8 cellular contexts compared by ENCODE assay signal in genomic region chr1:9280015-9280860, GRCh38. TPM values are rescaled to one million over a fixed set of nuclear protein-coding genes. Genes with fewer than 3 reads are reported as not detected.
DNase-seq lines count a peak whose midpoint lies in the region; ATAC-seq and TF ChIP-seq lines count a peak whose summit lies in the region.

No MANE protein-coding gene starts in this region.

- H3K27ac Mint-ChIP-seq in Caco-2 (ENCODE audit: unreplicated experiment) = peak overlapping the region; percentile 74
- H3K27ac Mint-ChIP-seq in activated T-helper 1 cell treated with anti-CD3 and anti-CD28 coated beads, Interleukin-12 subunit alpha, Interleukin-12 subunit beta, Interleukin-2, Interleukin-4 antibody, amounts not matched to agents 30 ng/mL and 10 ng/mL and 1 ng/mL, durations not matched to agents 14 hours and 24 hours and 36 hours = peak overlapping the region; percentile 59

- H3K4me3 ChIP-seq in Caco-2 (ENCODE audit: low read depth, low read length) (no peak overlapping the region), WERI-Rb-1 (ENCODE audit: low read depth, low read length) (no peak overlapping the region)

- H3K4me1 Mint-ChIP-seq in Caco-2 (ENCODE audit: low read depth, unreplicated experiment) = peaks cover 17% of the 10 kb centered on the region
- H3K4me1 Mint-ChIP-seq in activated T-helper 1 cell treated with anti-CD3 and anti-CD28 coated beads, Interleukin-12 subunit alpha, Interleukin-12 subunit beta, Interleukin-2, Interleukin-4 antibody, amounts not matched to agents 30 ng/mL and 10 ng/mL and 1 ng/mL, durations not matched to agents 14 hours and 24 hours and 36 hours (ENCODE audit: low read depth) = peaks cover 70% of the 10 kb centered on the region

- H3K36me3 ChIP-seq in Caco-2 (ENCODE audit: control insufficient read depth, insufficient read depth, low read length) (no peaks in the 10 kb centered on the region), WERI-Rb-1 (no peaks in the 10 kb centered on the region)

- no peaks in the 10 kb centered on the region for H3K9me3 Mint-ChIP-seq in Caco-2 (ENCODE audit: unreplicated experiment)
- peaks cover 15% of the 10 kb centered on the region for H3K9me3 Mint-ChIP-seq in activated T-helper 1 cell treated with anti-CD3 and anti-CD28 coated beads, Interleukin-12 subunit alpha, Interleukin-12 subunit beta, Interleukin-2, Interleukin-4 antibody, amounts not matched to agents 30 ng/mL and 10 ng/mL and 1 ng/mL, durations not matched to agents 14 hours and 24 hours and 36 hours

- intact Hi-C loops in Caco-2 (cut with micrococcal nuclease; ENCODE audit: unreplicated experiment) (loop anchor here (10.0 kb wide), 1 partner anchor 295 kb away; no protein-coding TSS in a partner anchor), left cardiac atrium (cut with DNase I) (loop anchor here in 1 of 2 donors (10.0 kb wide), 2 partner anchors 175 to 205 kb away; no protein-coding TSS in a partner anchor)
- intact Hi-C loops in activated T-helper 1 cell treated with anti-CD3 and anti-CD28 coated beads, Interleukin-12 subunit alpha, Interleukin-12 subunit beta, Interleukin-2, Interleukin-4 antibody, amounts not matched to agents 30 ng/mL and 10 ng/mL and 1 ng/mL, durations not matched to agents 14 hours and 24 hours and 36 hours (cut with micrococcal nuclease) = loop anchor here (1.0 to 5.0 kb wide), 2 partner anchors 133 to 257 kb away; partner anchors contain the start of gene SLC25A33

- H3K36me3 Mint-ChIP-seq in Caco-2 (ENCODE audit: insufficient read depth, unreplicated experiment) = no peaks in the 10 kb centered on the region
- H3K36me3 Mint-ChIP-seq in activated T-helper 1 cell treated with anti-CD3 and anti-CD28 coated beads, Interleukin-12 subunit alpha, Interleukin-12 subunit beta, Interleukin-2, Interleukin-4 antibody, amounts not matched to agents 30 ng/mL and 10 ng/mL and 1 ng/mL, durations not matched to agents 14 hours and 24 hours and 36 hours (ENCODE audit: low read depth) = peaks cover 10% of the 10 kb centered on the region

- no TSS peak for BruUV-seq in Caco-2 (replicated peaks; lab: Mats Ljungman, UMichigan)

- ATAC-seq in left cardiac atrium = peak; percentile 38 to 92
- no peak for ATAC-seq in GM19351 (IDR thresholded peaks at IDR 0.05; ENCODE audit: unreplicated experiment)
- ATAC-seq in GM18511 (IDR thresholded peaks at IDR 0.05; ENCODE audit: unreplicated experiment) = no peak

- no peak overlapping the region for H3K27ac ChIP-seq in WERI-Rb-1

- H3K9me3 ChIP-seq in Caco-2 = peaks cover 3% of the 10 kb centered on the region; the same call in 1 of the 2 replicates
- H3K9me3 ChIP-seq in WERI-Rb-1 (ENCODE audit: severe bottlenecking) = peaks cover 7% of the 10 kb centered on the region

- no peaks in the 10 kb centered on the region for H3K27me3 Mint-ChIP-seq in Caco-2 (ENCODE audit: insufficient read depth, unreplicated experiment)
- no peaks in the 10 kb centered on the region for H3K27me3 Mint-ChIP-seq in activated T-helper 1 cell treated with anti-CD3 and anti-CD28 coated beads, Interleukin-12 subunit alpha, Interleukin-12 subunit beta, Interleukin-2, Interleukin-4 antibody, amounts not matched to agents 30 ng/mL and 10 ng/mL and 1 ng/mL, durations not matched to agents 14 hours and 24 hours and 36 hours (ENCODE audit: insufficient read depth)

- no peak overlapping the region for H3K4me3 Mint-ChIP-seq in Caco-2 (ENCODE audit: unreplicated experiment)
- peak overlapping the region; percentile 23 for H3K4me3 Mint-ChIP-seq in activated T-helper 1 cell treated with anti-CD3 and anti-CD28 coated beads, Interleukin-12 subunit alpha, Interleukin-12 subunit beta, Interleukin-2, Interleukin-4 antibody, amounts not matched to agents 30 ng/mL and 10 ng/mL and 1 ng/mL, durations not matched to agents 14 hours and 24 hours and 36 hours

- DNase-seq in Caco-2 (no peak), NCI-H2227 (lab: John Stamatoyannopoulos, UW; ENCODE audit: unreplicated experiment) (peak; percentile 49), left cardiac atrium (peak; percentile 72), WERI-Rb-1 (no peak)
- DNase-seq in activated T-helper 1 cell treated with anti-CD3 and anti-CD28 coated beads, Interleukin-12 subunit alpha, Interleukin-12 subunit beta, Interleukin-2, Interleukin-4 antibody, amounts not matched to agents 30 ng/mL and 10 ng/mL and 1 ng/mL, durations not matched to agents 14 hours and 24 hours and 36 hours (ENCODE audit: low spot score) = no peak
- peak; percentile 84 for DNase-seq in stimulated activated CD4-positive, alpha-beta T cell treated with anti-CD3 and anti-CD28 coated beads, Interleukin-1b, Interleukin-23, amount 100 ng/mL, for 48 hours

- no peaks in the 10 kb centered on the region for H3K27me3 ChIP-seq in Caco-2 (replicated peaks; ENCODE audit: control insufficient read depth, insufficient read depth, low read length)
- no peaks in the 10 kb centered on the region for H3K27me3 ChIP-seq in WERI-Rb-1 (ENCODE audit: insufficient read depth, low read depth, severe bottlenecking)

- TF ChIP-seq CTCF in Caco-2 (IDR thresholded peaks at IDR 0.05; ENCODE audit: insufficient read depth in 1 of 2, low read depth in 1 of 2, low read length in 1 of 2, severe bottlenecking in 1 of 2, unreplicated experiment in 1 of 2) (no peak), WERI-Rb-1 (IDR thresholded peaks at IDR 0.05; ENCODE audit: low read depth, low read length) (no peak)

- H3K4me1 ChIP-seq in Caco-2 = peaks cover 7% of the 10 kb centered on the region; the same call in 1 of the 2 replicates

- POLR2A ChIA-PET in Caco-2 (lab: Charles Lee) = no interaction called here

- CTCF ChIA-PET in Caco-2 (lab: Charles Lee) = interaction anchor here (0.8 kb wide), 1 partner anchor 13 kb away, joined by 3 read pairs; no protein-coding TSS in a partner anchor

RNA-seq across cellular contexts. Expression of gene SPSB1, which starts 12.5 kb away (rescaled TPM):
- total RNA-seq in Caco-2 (2022) (12.8 and 18.2 TPM in 2 replicates), left cardiac atrium (10 to 100 TPM; 16.8 to 19.1 TPM)
- 8.9 and 10.0 TPM in 2 replicates for total RNA-seq in activated T-helper 1 cell treated with anti-CD3 and anti-CD28 coated beads, Interleukin-12 subunit alpha, Interleukin-12 subunit beta, Interleukin-2, Interleukin-4 antibody, amounts not matched to agents 30 ng/mL and 10 ng/mL and 1 ng/mL, durations not matched to agents 14 hours and 24 hours and 36 hours

RNA-seq across cellular contexts. Expression of gene H6PD, which starts 45.7 kb away (rescaled TPM):
- 10.1 and 13.0 TPM in 2 replicates for total RNA-seq in Caco-2 (2022)
- 15.7 TPM in 2 replicates for total RNA-seq in activated T-helper 1 cell treated with anti-CD3 and anti-CD28 coated beads, Interleukin-12 subunit alpha, Interleukin-12 subunit beta, Interleukin-2, Interleukin-4 antibody, amounts not matched to agents 30 ng/mL and 10 ng/mL and 1 ng/mL, durations not matched to agents 14 hours and 24 hours and 36 hours
- 10 to 100 TPM; 33.3 to 40.6 TPM for total RNA-seq in left cardiac atrium

Comparison
In these comparisons a context has a peak if more than half of its experiments do, and no peak if none do; other contexts are left out.
1. DNase-seq: peak in NCI-H2227 (single experiment), left cardiac atrium (single experiment) and stimulated activated CD4-positive, alpha-beta T cell treated with anti-CD3 and anti-CD28 coated beads, Interleukin-1b, Interleukin-23, amount 100 ng/mL, for 48 hours (single experiment); none in Caco-2 (0 of 2), activated T-helper 1 cell treated with anti-CD3 and anti-CD28 coated beads, Interleukin-12 subunit alpha, Interleukin-12 subunit beta, Interleukin-2, Interleukin-4 antibody, amounts not matched to agents 30 ng/mL and 10 ng/mL and 1 ng/mL, durations not matched to agents 14 hours and 24 hours and 36 hours (single experiment) and WERI-Rb-1 (single experiment).
2. ATAC-seq: peak in left cardiac atrium (2 of 2); none in GM19351 (single experiment) and GM18511 (single experiment).